1 cellular context compared by ENCODE assay signal in genomic region chr15:80105193-80105984, GRCh38.
TF ChIP-seq lines count a peak whose summit lies in the region.

No MANE protein-coding gene starts in this region.

TF ChIP-seq in SK-N-SH treated with all-trans-retinoic acid at 6 μM for 48 hours, 23 proteins besides CTCF, POLR2A, EP300 and RAD21 (continued from another document):
- TF ChIP-seq CREB5 (CRISPR knock-in tag; IDR thresholded peaks at IDR 0.05; ENCODE audit: low read depth), result no peak
- TF ChIP-seq RARB (CRISPR knock-in tag; IDR thresholded peaks at IDR 0.05), result no peak
- TF ChIP-seq TOX (CRISPR knock-in tag; IDR thresholded peaks at IDR 0.05; ENCODE audit: borderline replicate concordance), result no peak
- TF ChIP-seq TSHZ2 (CRISPR knock-in tag; IDR thresholded peaks at IDR 0.05), result no peak
